Comparison of ENCODE assay signal across 19 cellular contexts in genomic region chr13:111206148-111206547, GRCh38.
A peak's percentile ranks its signal among the peaks of the same experiment; 100 is the strongest.
DNase-seq lines count a peak whose midpoint lies in the region; ATAC-seq, FAIRE-seq and TF ChIP-seq lines count a peak whose summit lies in the region.
"Had no signal": no experiment of that assay in that cellular context is flagged by ENCODE, and none has a peak within 500 bp of the region (broad histone marks: within the 10 kb centered on the region; RNA-seq: fewer than 3 reads in every experiment).

No MANE protein-coding gene starts in this region.

- POLR2A ChIA-PET in SK-N-SH (lab: Yijun Ruan, JAX) (no interaction called here), H1 (lab: Charles Lee; ENCODE audit: partially characterized antibody) (no interaction called here), Caco-2 (lab: Charles Lee) (no interaction called here)

- no peak overlapping the region for H3K18ac ChIP-seq in H1 (ENCODE audit: extremely low read depth, low read length)

- no peak overlapping the region for H4K91ac ChIP-seq in H1 (replicated peaks; ENCODE audit: insufficient read length, low read length)

- H3K9me3 ChIP-seq in SK-N-SH (no peaks in the 10 kb centered on the region), OCI-LY1 (ENCODE audit: low read length) (no peaks in the 10 kb centered on the region), H1 (ENCODE audit: insufficient read depth in 2 of 2, low read depth in 1 of 2, low read length in 1 of 2) (no peaks in the 10 kb centered on the region), subcutaneous abdominal adipose tissue (ENCODE audit: control insufficient read depth in 5 of 5, low read length in 5 of 5) (no peaks in the 10 kb centered on the region), Caco-2 (no peaks in the 10 kb centered on the region)
- H3K9me3 ChIP-seq: SJCRH30 had no signal

- H3K23ac ChIP-seq in H1 (ENCODE audit: insufficient read length), result no peak overlapping the region

- no peak overlapping the region for H3K4me3 Mint-ChIP-seq in Caco-2 (ENCODE audit: unreplicated experiment)

- H3K9ac ChIP-seq in SK-N-SH, result no peak overlapping the region
- H3K9ac ChIP-seq in OCI-LY1 (ENCODE audit: low read length), result no peak overlapping the region; the same call in 1 of the 2 replicates
- no peak overlapping the region for H3K9ac ChIP-seq in H1 (replicated peaks in 1 of 4; ENCODE audit: extremely low read depth in 1 of 4, low read depth in 3 of 4, low read length in 3 of 4)
- no peak overlapping the region for H3K9ac ChIP-seq in subcutaneous abdominal adipose tissue (ENCODE audit: low read length in 5 of 5)

- BruUV-seq in Caco-2 (replicated peaks; lab: Mats Ljungman, UMichigan), result no TSS peak

- H2BK20ac ChIP-seq in H1 (ENCODE audit: low read length), result no peak overlapping the region

- H3K27ac Mint-ChIP-seq in Caco-2 (ENCODE audit: unreplicated experiment), result no peak overlapping the region

- H3K27me3 Mint-ChIP-seq in Caco-2 (ENCODE audit: insufficient read depth, unreplicated experiment), result no peaks in the 10 kb centered on the region

- H3K36me3 ChIP-seq in SK-N-SH (replicated peaks in 1 of 2; ENCODE audit: control insufficient read depth in 1 of 2, insufficient read depth in 2 of 2, low read length in 1 of 2) (peaks cover 0 to 4% of the 10 kb centered on the region in 2 experiments), OCI-LY1 (ENCODE audit: insufficient read depth, low read length) (peaks cover 54% of the 10 kb centered on the region), H1 (ENCODE audit: control insufficient read depth in 2 of 4, insufficient read depth in 4 of 4, low read length in 3 of 4) (no peaks in the 10 kb centered on the region), subcutaneous abdominal adipose tissue (ENCODE audit: control insufficient read depth in 5 of 5, insufficient read depth in 5 of 5, low read length in 5 of 5) (peaks cover 0 to 9% (median 3%) of the 10 kb centered on the region in 5 donors), Caco-2 (ENCODE audit: control insufficient read depth, insufficient read depth, low read length) (no peaks in the 10 kb centered on the region; the same call in 1 of the 2 replicates)
- H3K36me3 ChIP-seq: SJCRH30 had no signal

- H4K20me1 ChIP-seq in SK-N-SH (ENCODE audit: insufficient read depth) (peaks cover 17% of the 10 kb centered on the region), OCI-LY1 (ENCODE audit: insufficient read depth, low read length) (no peaks in the 10 kb centered on the region), H1 (replicated peaks in 1 of 2; ENCODE audit: control insufficient read depth in 1 of 2, insufficient read depth in 2 of 2, low read length in 2 of 2) (peaks cover 11 to 30% of the 10 kb centered on the region in 2 experiments)

- no peak overlapping the region for H3K4me2 ChIP-seq in SK-N-SH
- H3K4me2 ChIP-seq in OCI-LY1 (ENCODE audit: low read length), result peak overlapping the region; percentile 39; the same call in 1 of the 2 replicates
- H3K4me2 ChIP-seq in H1 (ENCODE audit: insufficient read depth in 1 of 2, low read depth in 2 of 2, low read length in 2 of 2), result no peak overlapping the region

- CTCF ChIA-PET in SK-N-SH (lab: Yijun Ruan, JAX), result interaction anchor here (0.6 to 1.8 kb wide), 2 partner anchors 11 to 1434 kb away, joined by 3 to 4 read pairs; no protein-coding TSS in a partner anchor
- CTCF ChIA-PET in H1 (lab: Charles Lee; ENCODE audit: partially characterized antibody), result interaction anchor here (1.0 to 1.3 kb wide), 2 partner anchors 9 to 17 kb away, joined by 3 to 4 read pairs; no protein-coding TSS in a partner anchor
- CTCF ChIA-PET in Caco-2 (lab: Charles Lee), result no interaction called here

- H2AFZ ChIP-seq in SK-N-SH (ENCODE audit: low read depth), result no peak overlapping the region
- no peak overlapping the region for H2AFZ ChIP-seq in OCI-LY1 (ENCODE audit: low read length)
- no peak overlapping the region for H2AFZ ChIP-seq in H1 (ENCODE audit: low read length)

- no peak overlapping the region for H2BK15ac ChIP-seq in H1 (ENCODE audit: low read length)

- no peak overlapping the region for H3K27ac ChIP-seq in SK-N-SH (ENCODE audit: low read depth in 2 of 2, low read length in 1 of 2)
- H3K27ac ChIP-seq in OCI-LY1 (ENCODE audit: low read depth, low read length, poor library complexity, severe bottlenecking), result peak overlapping the region; percentile 68
- H3K27ac ChIP-seq in H1 (ENCODE audit: low read depth, low read length), result no peak overlapping the region
- peak overlapping the region; percentile 24 for H3K27ac ChIP-seq in subcutaneous abdominal adipose tissue (ENCODE audit: low read depth, low read length)
- H3K27ac ChIP-seq: 22Rv1, SJCRH30 had no signal

- no peak for DNase-seq in SK-N-SH
- no peak for DNase-seq in H1 (ENCODE audit: low read depth in 1 of 2, low spot score in 2 of 2)
- DNase-seq in HuH-7.5 (ENCODE audit: low spot score), result no peak
- no peak for DNase-seq in stimulated activated naive CD8-positive, alpha-beta T cell treated with anti-CD3 and anti-CD28 coated beads, Interleukin-15, Interleukin-2, amounts not matched to agents 100 U/mL and 50 U/mL, for 24 hours
- no peak for DNase-seq in Caco-2
- DNase-seq: COR-L47, DMS153, NCI-H1436, NCI-H1930, NCI-H345, NCI-H524 treated with DMSO at 0.1 percent for 48 hours, SJCRH30 had no signal

- H3K79me1 ChIP-seq in H1 (ENCODE audit: low read depth, low read length), result peaks cover 18% of the 10 kb centered on the region

- peaks cover 32% of the 10 kb centered on the region for H3K36me3 Mint-ChIP-seq in Caco-2 (ENCODE audit: insufficient read depth, unreplicated experiment)

- H3K4me3 ChIP-seq in SK-N-SH (ENCODE audit: low read depth in 2 of 2, low read length in 1 of 2) (no peak overlapping the region), OCI-LY1 (ENCODE audit: low read depth, low read length, poor library complexity, severe bottlenecking) (no peak overlapping the region), H1 (ENCODE audit: extremely low read depth in 1 of 4, insufficient read depth in 2 of 4, low read depth in 3 of 4, low read length in 4 of 4) (no peak overlapping the region), subcutaneous abdominal adipose tissue (ENCODE audit: low read depth in 1 of 5, low read length in 5 of 5) (no peak overlapping the region), Caco-2 (ENCODE audit: low read depth, low read length) (no peak overlapping the region)
- H3K4me3 ChIP-seq: GM12878, SJCRH30 had no signal

- H3K56ac ChIP-seq in H1 (replicated peaks; ENCODE audit: insufficient read length, low read depth, low read length), result no peak overlapping the region

- H3K79me2 ChIP-seq in SK-N-SH (ENCODE audit: insufficient read depth), result peaks cover 86% of the 10 kb centered on the region
- peaks cover 75% of the 10 kb centered on the region for H3K79me2 ChIP-seq in OCI-LY1 (ENCODE audit: insufficient read depth, low read length)
- H3K79me2 ChIP-seq in H1 (ENCODE audit: control insufficient read depth in 1 of 2, insufficient read depth in 2 of 2, low read length in 2 of 2), result peaks cover 0 to 91% of the 10 kb centered on the region in 2 experiments; a peak in 3 of 4 replicates

- H2BK120ac ChIP-seq in H1 (replicated peaks; ENCODE audit: low read depth, low read length), result no peak overlapping the region

- H3K9me3 Mint-ChIP-seq in Caco-2 (ENCODE audit: unreplicated experiment), result no peaks in the 10 kb centered on the region

- no peak overlapping the region for H3K4ac ChIP-seq in H1 (replicated peaks; ENCODE audit: insufficient read length, low read depth, low read length)

- no peak overlapping the region for H4K8ac ChIP-seq in H1 (ENCODE audit: extremely low read depth, insufficient read depth, low read length)

- no peak overlapping the region for H4K5ac ChIP-seq in H1 (ENCODE audit: insufficient read length, low read depth, low read length)

- H2BK5ac ChIP-seq in H1 (ENCODE audit: low read depth, low read length), result peak overlapping the region; percentile 38; the same call in 1 of the 2 replicates

- H3F3A ChIP-seq in SK-N-SH (replicated peaks; ENCODE audit: insufficient read depth) (peaks cover 8% of the 10 kb centered on the region), OCI-LY1 (ENCODE audit: insufficient read depth, low read length) (peaks cover 6% of the 10 kb centered on the region; the same call in 1 of the 2 replicates)

- H3K23me2 ChIP-seq in H1 (ENCODE audit: low read depth, low read length), result no peaks in the 10 kb centered on the region; the same call in 1 of the 2 replicates

- no peak for ATAC-seq in SK-N-SH treated with all-trans-retinoic acid at 6 μM for 48 hours
- no peak for ATAC-seq in stimulated activated naive CD8-positive, alpha-beta T cell treated with anti-CD3 and anti-CD28 coated beads, Interleukin-15, Interleukin-2, amounts not matched to agents 100 U/mL and 50 U/mL, for 24 hours
- ATAC-seq: GM12878, HCT116, Panc1 had no signal

- H3K14ac ChIP-seq in H1 (ENCODE audit: insufficient read length), result no peak overlapping the region

- peaks cover 24 to 34% of the 10 kb centered on the region in 2 experiments; a peak in 3 of 4 replicates for H3K4me1 ChIP-seq in SK-N-SH (ENCODE audit: control insufficient read depth in 1 of 2, insufficient read depth in 2 of 2, low read depth in 1 of 2, low read length in 1 of 2)
- H3K4me1 ChIP-seq in OCI-LY1 (ENCODE audit: insufficient read depth, low read length, severe bottlenecking), result peaks cover 83% of the 10 kb centered on the region
- H3K4me1 ChIP-seq in H1 (replicated peaks in 1 of 4; ENCODE audit: control insufficient read depth in 3 of 4, insufficient read depth in 4 of 4, low read length in 3 of 4), result peaks cover 9 to 30% (median 22%) of the 10 kb centered on the region in 4 experiments
- H3K4me1 ChIP-seq in subcutaneous abdominal adipose tissue (ENCODE audit: control insufficient read depth in 5 of 5, insufficient read depth in 5 of 5, low read length in 5 of 5), result peaks cover 24 to 82% (median 63%) of the 10 kb centered on the region in 5 donors
- peaks cover 36% of the 10 kb centered on the region for H3K4me1 ChIP-seq in Caco-2

- H3K4me1 Mint-ChIP-seq in Caco-2 (ENCODE audit: low read depth, unreplicated experiment), result peaks cover 32% of the 10 kb centered on the region

- intact Hi-C loops in Caco-2 (cut with micrococcal nuclease; ENCODE audit: unreplicated experiment), result no loop called here

- no peak for FAIRE-seq in H1 (lab: Jason Lieb, UNC)
- FAIRE-seq: GM12878 had no signal

- TF ChIP-seq EP300 in SK-N-SH (IDR thresholded peaks at IDR 0.05; ENCODE audit: borderline replicate concordance in 1 of 2, low read depth in 1 of 2, low read length in 1 of 2) (no peak), H1 (IDR thresholded peaks at IDR 0.05; ENCODE audit: borderline replicate concordance in 1 of 2, low read depth in 2 of 2, low read length in 2 of 2) (no peak)

- TF ChIP-seq RAD21 in SK-N-SH (IDR thresholded peaks at IDR 0.05; ENCODE audit: low read length), result no peak
- no peak for TF ChIP-seq RAD21 in H1 (IDR thresholded peaks at IDR 0.05 in 1 of 2, conservative IDR thresholded peaks at IDR 0.05 in 1 of 2; ENCODE audit: low read depth in 2 of 2, low read length in 2 of 2)

- no peaks in the 10 kb centered on the region for H3K27me3 ChIP-seq in SK-N-SH (ENCODE audit: insufficient read depth)
- no peaks in the 10 kb centered on the region for H3K27me3 ChIP-seq in OCI-LY1 (ENCODE audit: insufficient read depth, low read length)
- H3K27me3 ChIP-seq in H1 (replicated peaks in 1 of 4; ENCODE audit: control insufficient read depth in 3 of 4, extremely low read depth in 1 of 4, insufficient read depth in 3 of 4, low read length in 3 of 4), result no peaks in the 10 kb centered on the region
- H3K27me3 ChIP-seq in subcutaneous abdominal adipose tissue (ENCODE audit: control insufficient read depth in 5 of 5, insufficient read depth in 4 of 5, low read length in 5 of 5), result no peaks in the 10 kb centered on the region
- H3K27me3 ChIP-seq in Caco-2 (replicated peaks; ENCODE audit: control insufficient read depth, insufficient read depth, low read length), result no peaks in the 10 kb centered on the region
- H3K27me3 ChIP-seq: SJCRH30 had no signal

- no peak overlapping the region for H2AK5ac ChIP-seq in H1 (ENCODE audit: low read depth, low read length)

- no peak for TF ChIP-seq POLR2A in H1 (IDR thresholded peaks at IDR 0.05; ENCODE audit: control extremely low read depth in 1 of 2, low read depth in 2 of 2, low read length in 2 of 2)

- H3K9me2 ChIP-seq in SK-N-SH (no peaks in the 10 kb centered on the region), OCI-LY1 (ENCODE audit: low read depth, low read length) (no peaks in the 10 kb centered on the region)

- no peak for TF ChIP-seq CTCF in SK-N-SH (IDR thresholded peaks at IDR 0.05)
- no peak for TF ChIP-seq CTCF in OCI-LY1 (IDR thresholded peaks at IDR 0.05; ENCODE audit: low read length)
- no peak for TF ChIP-seq CTCF in H1 (IDR thresholded peaks at IDR 0.05; ENCODE audit: control extremely low read depth in 1 of 3, insufficient read depth in 1 of 3, low read depth in 1 of 3, low read length in 3 of 3)
- TF ChIP-seq CTCF in Caco-2 (IDR thresholded peaks at IDR 0.05; ENCODE audit: insufficient read depth in 1 of 2, low read depth in 1 of 2, low read length in 1 of 2, severe bottlenecking in 1 of 2, unreplicated experiment in 1 of 2), result no peak

- peak overlapping the region; percentile 33; the same call in 1 of the 2 replicates for H2BK12ac ChIP-seq in H1 (ENCODE audit: low read depth, low read length)

- 88% methylated on average over 11 of the region's 12 CpGs for WGBS in SK-N-SH (ENCODE audit: low lambda C conversion rate)
- 83% methylated on average over 12 of the region's 12 CpGs; no CpG with 5 or more reads in 1 of the 2 experiments for WGBS in H1 (ENCODE audit: extremely low coverage in 1 of 2, insufficient coverage in 1 of 2, insufficient read length in 1 of 2, insufficient replicate concordance in 2 of 2, low coverage in 1 of 2, low lambda C conversion rate in 2 of 2, missing lambda C conversion rate in 1 of 2), 2 experiments

Comparison
In these comparisons a context has a peak if more than half of its experiments do, and no peak if none do; other contexts are left out.
1. H3K27ac ChIP-seq: peak in OCI-LY1 (single experiment) and subcutaneous abdominal adipose tissue (single experiment); none in SK-N-SH (0 of 2) and H1 (single experiment).
2. Of the 17 proteins assayed by ChIP-seq in both H1 and SK-N-SH: peak only in H1: MAX; only in SK-N-SH: none; in both: none; in neither: 16.